In the genomic region with DNA sequence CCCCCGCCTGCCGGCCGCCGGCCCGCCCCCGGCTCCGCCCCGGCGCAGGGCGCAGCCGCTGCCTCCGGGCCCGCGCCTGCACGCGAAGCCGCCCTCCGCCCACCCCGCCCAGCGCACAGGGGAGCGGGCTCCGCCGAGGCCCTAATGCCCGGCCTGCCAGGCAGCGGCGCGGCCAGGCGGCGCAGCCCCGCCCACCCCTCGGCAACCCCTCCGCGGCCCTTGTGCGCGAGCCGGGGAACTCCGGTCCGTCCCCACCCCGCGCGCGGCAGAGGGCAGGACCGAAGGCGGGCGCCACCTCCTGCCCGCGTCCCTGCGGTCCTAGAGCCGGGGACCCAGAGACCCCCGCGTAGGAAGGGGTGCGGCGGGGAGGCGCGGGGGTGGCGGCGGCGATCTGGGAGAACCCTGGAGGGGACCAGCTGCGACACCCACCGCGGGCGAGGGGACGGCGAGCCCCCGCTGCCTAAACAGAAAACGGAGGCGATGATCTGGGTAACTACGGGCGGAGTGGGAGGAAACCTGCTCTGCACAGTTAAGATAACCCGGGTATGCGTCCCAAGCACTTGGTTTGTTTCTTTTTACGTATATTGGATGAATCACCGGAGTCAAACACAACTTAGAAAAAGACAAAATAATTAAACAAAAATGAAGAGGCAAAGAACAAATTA, we compare ENCODE assay signal across 8 cellular contexts. TPM values are rescaled to one million over a fixed set of nuclear protein-coding genes. Genes with fewer than 3 reads are reported as not detected.
DNase-seq lines count a peak whose midpoint lies in the region; ATAC-seq, FAIRE-seq and TF ChIP-seq lines count a peak whose summit lies in the region.

No MANE protein-coding gene starts in this region.

- TF ChIP-seq CTCF in prostate gland (IDR thresholded peaks at IDR 0.05), result peak in 2 of 4 experiments; percentile 13 to 31

- no peaks in the 10 kb centered on the region for H3K9me3 Mint-ChIP-seq in T-cell

- POLR2A ChIA-PET in T-cell (lab: Charles Lee), result interaction anchor here in 1 of 2 donors (0.5 kb wide), 1 partner anchor 388 kb away, joined by 3 read pairs; no protein-coding TSS in a partner anchor

- H3K36me3 ChIP-seq in prostate gland, result no peaks in the 10 kb centered on the region

- peaks cover 6% of the 10 kb centered on the region for H3K4me1 ChIP-seq in prostate gland (replicated peaks)

- H3K9me3 ChIP-seq in prostate gland, result no peaks in the 10 kb centered on the region

- WGBS in prostate gland, result under 1% methylated on average over 46 of the region's 73 CpGs

- H3K27me3 Mint-ChIP-seq in T-cell, result no peaks in the 10 kb centered on the region

- H3K4me3 Mint-ChIP-seq in T-cell, result peak overlapping the region; percentile 87 to 96 (median 92)

- DNase-seq in GM12891 (ENCODE audit: insufficient read length, low spot score) (peak; percentile 78), NCI-H1105 (lab: John Stamatoyannopoulos, UW) (peak; percentile 70), T-cell (peak; percentile 83 to 95 (median 90)), amniotic epithelial cell (ENCODE audit: low read depth) (peak; percentile 90), left cardiac atrium (peak; percentile 95), prostate gland (ENCODE audit: low spot score) (peak; percentile 88), ureter (ENCODE audit: low spot score) (peak; percentile 93)

- intact Hi-C loops in left cardiac atrium (cut with DNase I), result loop anchor here (5.0 to 10.0 kb wide), 2 partner anchors 80 to 83 kb away; a partner anchor contains a TSS
- intact Hi-C loops in prostate gland (cut with DNase I), result loop anchor here (5.0 to 10.0 kb wide), 5 partner anchors 80 to 190 kb away; a partner anchor contains a TSS

- peak; percentile 97 for FAIRE-seq in GM12891 (lab: Jason Lieb, UNC)

- no peak for TF ChIP-seq POLR2A in GM12891 (IDR thresholded peaks at IDR 0.05; ENCODE audit: low read depth, low read length)
- peak; percentile 36 for TF ChIP-seq POLR2A in prostate gland (IDR thresholded peaks at IDR 0.05)

- peak overlapping the region; percentile 95 to 96 for H3K27ac Mint-ChIP-seq in T-cell

- no peaks in the 10 kb centered on the region for H3K36me3 Mint-ChIP-seq in T-cell

- peak overlapping the region; percentile 90 to 95 for H3K27ac ChIP-seq in prostate gland

- CTCF ChIA-PET in T-cell (lab: Charles Lee), result interaction anchor here in 1 of 2 donors (1.2 kb wide), 1 partner anchor 99 kb away, joined by 4 read pairs; a partner anchor contains a TSS

- H3K4me3 ChIP-seq in prostate gland, result peak overlapping the region; percentile 86 to 89

- no peaks in the 10 kb centered on the region for H3K27me3 ChIP-seq in prostate gland (replicated peaks; ENCODE audit: insufficient read depth)

- peaks cover 44 to 48% (median 47%) of the 10 kb centered on the region in 3 donors for H3K4me1 Mint-ChIP-seq in T-cell

- ATAC-seq in HG02610 (IDR thresholded peaks at IDR 0.05; ENCODE audit: unreplicated experiment) (peak; percentile 80), T-cell (replicated peaks in 1 of 4) (peak; percentile 87 to 92 (median 89)), left cardiac atrium (peak; percentile 97)

TF ChIP-seq in GM12891, 5 proteins besides CTCF, POLR2A, EP300 and RAD21:
- TF ChIP-seq SPI1 (IDR thresholded peaks at IDR 0.05; ENCODE audit: low read depth, low read length), result no peak
- peak; percentile 58 for TF ChIP-seq PAX5 (IDR thresholded peaks at IDR 0.05; ENCODE audit: insufficient read depth, low read length, severe bottlenecking)

RNA-seq across cellular contexts. Expression of a gene that starts 0.4 kb away (rescaled TPM):
- 18.8 TPM for polyA plus RNA-seq in GM12891 (2012; ENCODE audit: low read depth, missing spikeins)
- total RNA-seq in T-cell, result 10 to 100 TPM; 20.9 to 43.6 (median 21.8) TPM
- total RNA-seq in left cardiac atrium, result 10 to 100 TPM; 16.1 to 19.1 TPM
- 10 to 100 TPM; 11.3 to 21.5 TPM for total RNA-seq in prostate gland
- 25.5 TPM for total RNA-seq in ureter

Comparison
In these comparisons a context has a peak if more than half of its experiments do, and no peak if none do; other contexts are left out.
1. Peak in every context shown above with its lines: DNase-seq, ATAC-seq, H3K4me3 ChIP-seq and H3K27ac ChIP-seq.